In the genomic region with DNA sequence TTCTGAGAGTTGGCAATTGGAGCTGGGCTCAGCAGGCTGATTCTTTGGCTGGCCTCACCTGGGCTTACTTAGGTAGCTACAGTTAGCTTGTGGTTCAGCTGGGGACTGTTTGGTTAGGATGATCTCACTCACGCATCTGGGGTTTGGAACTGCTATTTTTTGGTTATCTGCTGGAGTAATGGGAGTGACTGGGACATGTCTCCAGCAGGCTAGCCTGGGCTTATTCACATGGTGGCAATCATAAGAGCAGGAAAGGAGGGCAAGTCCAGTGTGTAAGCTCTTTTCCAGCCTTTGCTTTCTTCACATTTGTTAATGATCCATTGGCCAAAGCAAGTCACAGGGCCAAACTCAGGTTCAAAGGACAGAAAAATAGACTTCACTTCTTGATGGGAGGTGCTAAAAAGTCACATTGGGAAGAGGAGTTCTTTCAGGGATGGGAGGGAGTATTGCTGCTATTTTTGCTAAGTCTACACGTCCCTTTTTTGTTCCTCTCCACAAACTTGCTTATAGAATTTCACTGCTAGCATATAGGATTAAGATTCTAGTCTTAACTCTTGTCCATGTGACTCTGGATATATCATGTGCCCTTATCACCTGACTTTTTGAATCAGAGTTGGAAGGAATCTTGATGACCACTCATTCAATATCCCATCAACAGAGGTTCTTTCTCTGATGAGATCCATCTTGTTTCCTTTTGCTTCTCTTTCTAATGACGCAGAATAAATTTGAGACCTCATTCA, we compare ENCODE assay signal across 26 cellular contexts.
DNase-seq lines count a peak whose midpoint lies in the region; ATAC-seq, FAIRE-seq and TF ChIP-seq lines count a peak whose summit lies in the region.
"Had no signal": no experiment of that assay in that cellular context is flagged by ENCODE, and none has a peak within 500 bp of the region (broad histone marks: within the 10 kb centered on the region; RNA-seq: fewer than 3 reads in every experiment).

No MANE protein-coding gene starts in this region.

- no peaks in the 10 kb centered on the region for H4K20me1 ChIP-seq in endothelial cell of umbilical vein (replicated peaks; ENCODE audit: control insufficient read depth, extremely low read depth, insufficient read depth, low read length)

- peak; percentile 12 for FAIRE-seq in endothelial cell of umbilical vein (lab: Jason Lieb, UNC)
- FAIRE-seq: A204.1, GM12891 had no signal

- H3K4me3 Mint-ChIP-seq in mesothelial cell of epicardium, result no peak overlapping the region
- H3K4me3 Mint-ChIP-seq: activated B cell treated with CpG ODN at 0.5 μM for 24 hours; activated CD4-positive, alpha-beta memory T cell treated with anti-CD3 and anti-CD28 coated beads, Interleukin-2, amount 10 ng/mL, durations not matched to agents 7 days and 5 days; neural progenitor cell had no signal

- dilution Hi-C loops in endothelial cell of umbilical vein (cut with MboI; ENCODE audit: extremely low pct_ligation_motif_present, low sequenced_read_pairs), result no loop called here

- no peaks in the 10 kb centered on the region for H3K36me3 Mint-ChIP-seq in mesothelial cell of epicardium
- H3K36me3 Mint-ChIP-seq: neural progenitor cell had no signal

- TF ChIP-seq POLR2A in endothelial cell of umbilical vein (IDR thresholded peaks at IDR 0.05; ENCODE audit: low read depth, low read length), result no peak

- H3K27ac ChIP-seq in left ventricle myocardium inferior (replicated peaks) (no peak overlapping the region), endothelial cell of umbilical vein (ENCODE audit: insufficient read depth, low read depth, low read length) (peak overlapping the region; percentile 14)
- H3K27ac ChIP-seq: coronary artery, neural progenitor cell, prostate gland, thyroid gland had no signal

- H3K4me1 ChIP-seq in left ventricle myocardium inferior (peaks cover 29% of the 10 kb centered on the region), endothelial cell of umbilical vein (ENCODE audit: control insufficient read depth, extremely low read depth, insufficient read depth, low read length) (peaks cover 21% of the 10 kb centered on the region)
- H3K4me1 ChIP-seq: prostate gland had no signal

- H3K9me3 ChIP-seq in left ventricle myocardium inferior (replicated peaks), result no peaks in the 10 kb centered on the region
- no peaks in the 10 kb centered on the region for H3K9me3 ChIP-seq in endothelial cell of umbilical vein (replicated peaks; ENCODE audit: control insufficient read depth, insufficient read depth, low read length)
- H3K9me3 ChIP-seq: MG63, prostate gland, thyroid gland had no signal

- intact Hi-C loops in left cardiac atrium (cut with DNase I), result no loop called here
- intact Hi-C loops in left ventricle myocardium inferior (cut with micrococcal nuclease), result no loop called here
- intact Hi-C loops in endothelial cell of umbilical vein (cut with micrococcal nuclease), result no loop called here

- H3K4me3 ChIP-seq in left ventricle myocardium inferior (no peak overlapping the region), endothelial cell of umbilical vein (replicated peaks in 1 of 3; ENCODE audit: insufficient read depth in 1 of 3, low read depth in 1 of 3, low read length in 3 of 3) (no peak overlapping the region)
- H3K4me3 ChIP-seq: coronary artery, MG63, neural progenitor cell, prostate gland, thyroid gland had no signal

- CTCF ChIA-PET in endothelial cell of umbilical vein (lab: Charles Lee), result interaction anchor here (0.8 to 2.4 kb wide), 7 partner anchors 10 to 75 kb away, joined by 3 to 9 read pairs (median 3); no protein-coding TSS in a partner anchor

- H3K27me3 ChIP-seq in left ventricle myocardium inferior (ENCODE audit: low read depth) (no peaks in the 10 kb centered on the region), endothelial cell of umbilical vein (ENCODE audit: control insufficient read depth in 2 of 2, insufficient read depth in 2 of 2, low read length in 2 of 2) (no peaks in the 10 kb centered on the region)
- H3K27me3 ChIP-seq: MG63, neural progenitor cell, thyroid gland had no signal

- DNase-seq in left cardiac atrium (peak; percentile 13), left ventricle myocardium inferior (no peak), endothelial cell of umbilical vein (ENCODE audit: low read depth, low spot score) (no peak), mesothelial cell of epicardium (ENCODE audit: low spot score in 2 of 2, unreplicated experiment in 2 of 2) (no peak), DMS79 treated with DMSO at 0.1 percent for 48 hours (lab: John Stamatoyannopoulos, UW) (no peak), NCI-H2107 (lab: John Stamatoyannopoulos, UW) (no peak)
- no peak for DNase-seq in stimulated activated CD4-positive, alpha-beta T cell treated with anti-CD3 and anti-CD28 coated beads, Interleukin-2, amount 100 ng/mL, for 24 hours
- DNase-seq: activated B cell treated with CpG ODN at 0.5 μM for 24 hours; activated CD4-positive, alpha-beta memory T cell treated with anti-CD3 and anti-CD28 coated beads, Interleukin-2, amount 10 ng/mL, durations not matched to agents 7 days and 5 days; activated effector memory CD4-positive, alpha-beta T cell treated with anti-CD3 and anti-CD28 coated beads, Interleukin-2, amount 50 U/mL, for 16 hours; activated T-cell treated with anti-CD3 and anti-CD28 coated beads for 4 hours; COR-L47; DMS79; left ventricle myocardium superior; MG63; NCI-H1417 treated with DMSO at 0.1 percent for 48 hours; NCI-H446 treated with DMSO at 0.1 percent for 48 hours; stimulated activated CD4-positive, alpha-beta T cell treated with anti-CD3 and anti-CD28 coated beads, Interleukin-2, amount 100 ng/mL, for 48 hours; stimulated activated naive CD4-positive, alpha-beta T cell treated with Interleukin-2 at 50 U/mL for 16 hours; thyroid gland had no signal

- no peaks in the 10 kb centered on the region for H3K27me3 Mint-ChIP-seq in mesothelial cell of epicardium (ENCODE audit: low read depth)

- H3K4me1 Mint-ChIP-seq in mesothelial cell of epicardium, result peaks cover 51% of the 10 kb centered on the region

- TF ChIP-seq CTCF in left ventricle myocardium inferior (IDR thresholded peaks at IDR 0.05; ENCODE audit: borderline replicate concordance) (no peak), endothelial cell of umbilical vein (IDR thresholded peaks at IDR 0.05; ENCODE audit: extremely low read depth in 1 of 2, insufficient read depth in 1 of 2, low read depth in 1 of 2, low read length in 2 of 2) (no peak), mesothelial cell of epicardium (IDR thresholded peaks at IDR 0.05; ENCODE audit: unreplicated experiment) (no peak)

- BruUV-seq in endothelial cell of umbilical vein (replicated peaks; lab: Mats Ljungman, UMichigan), result no TSS peak

- ATAC-seq in left cardiac atrium (no peak), HG02973 (IDR thresholded peaks at IDR 0.05; ENCODE audit: unreplicated experiment) (no peak)
- ATAC-seq: left ventricle myocardium superior had no signal

- POLR2A ChIA-PET in endothelial cell of umbilical vein (lab: Charles Lee), result interaction anchor here (0.6 kb wide), 1 partner anchor 39 kb away, joined by 3 read pairs; no protein-coding TSS in a partner anchor

- no peaks in the 10 kb centered on the region for H3K79me2 ChIP-seq in endothelial cell of umbilical vein (ENCODE audit: control insufficient read depth, insufficient read depth, low read length)

- H3K9me1 ChIP-seq in endothelial cell of umbilical vein (replicated peaks; ENCODE audit: control insufficient read depth, extremely low read depth, insufficient read depth, low read length), result no peaks in the 10 kb centered on the region

- peak overlapping the region; percentile 66 for H3K27ac Mint-ChIP-seq in mesothelial cell of epicardium
- H3K27ac Mint-ChIP-seq: activated B cell treated with CpG ODN at 0.5 μM for 24 hours; activated CD4-positive, alpha-beta memory T cell treated with anti-CD3 and anti-CD28 coated beads, Interleukin-2, amount 10 ng/mL, durations not matched to agents 7 days and 5 days; neural progenitor cell had no signal

- H3K9me3 Mint-ChIP-seq in mesothelial cell of epicardium, result no peaks in the 10 kb centered on the region
- H3K9me3 Mint-ChIP-seq: activated B cell treated with CpG ODN at 0.5 μM for 24 hours; activated CD4-positive, alpha-beta memory T cell treated with anti-CD3 and anti-CD28 coated beads, Interleukin-2, amount 10 ng/mL, durations not matched to agents 7 days and 5 days; neural progenitor cell had no signal

- H3K4me2 ChIP-seq in endothelial cell of umbilical vein (ENCODE audit: insufficient read depth, low read length), result no peak overlapping the region
- H3K4me2 ChIP-seq: neural progenitor cell had no signal

- H3K36me3 ChIP-seq in left ventricle myocardium inferior, result no peaks in the 10 kb centered on the region
- no peaks in the 10 kb centered on the region for H3K36me3 ChIP-seq in endothelial cell of umbilical vein (ENCODE audit: control insufficient read depth in 2 of 2, extremely low read depth in 1 of 2, insufficient read depth in 2 of 2, low read length in 2 of 2)
- H3K36me3 ChIP-seq: MG63, neural progenitor cell, prostate gland, thyroid gland had no signal

- no peak overlapping the region for H2AFZ ChIP-seq in endothelial cell of umbilical vein (ENCODE audit: low read depth, low read length)
- H2AFZ ChIP-seq: neural progenitor cell had no signal

- H3K9ac ChIP-seq in endothelial cell of umbilical vein (replicated peaks; ENCODE audit: extremely low read depth, insufficient read depth, low read length), result no peak overlapping the region
- H3K9ac ChIP-seq: neural progenitor cell had no signal

TF ChIP-seq in endothelial cell of umbilical vein, 7 proteins besides CTCF, POLR2A, EP300 and RAD21:
- TF ChIP-seq GATA2 (IDR thresholded peaks at IDR 0.05; ENCODE audit: insufficient read depth, insufficient read length, low read depth, low read length) (no peak), MYC (IDR thresholded peaks at IDR 0.05; ENCODE audit: low read depth, low read length) (no peak), FOS (IDR thresholded peaks at IDR 0.05; ENCODE audit: borderline replicate concordance, insufficient read depth, low read length) (no peak), POLR2AphosphoS5 (IDR thresholded peaks at IDR 0.05; ENCODE audit: insufficient read depth, low read depth, low read length) (no peak), JUN (IDR thresholded peaks at IDR 0.05; ENCODE audit: borderline replicate concordance, insufficient read depth, insufficient read length, low read depth) (no peak)
- TF ChIP-seq, protein P1, sequence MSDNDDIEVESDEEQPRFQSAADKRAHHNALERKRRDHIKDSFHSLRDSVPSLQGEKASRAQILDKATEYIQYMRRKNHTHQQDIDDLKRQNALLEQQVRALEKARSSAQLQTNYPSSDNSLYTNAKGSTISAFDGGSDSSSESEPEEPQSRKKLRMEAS (IDR thresholded peaks at IDR 0.05; ENCODE audit: insufficient read depth, insufficient read length), result no peak
